Comparison of ENCODE assay signal across 7 cellular contexts in the genomic region with DNA sequence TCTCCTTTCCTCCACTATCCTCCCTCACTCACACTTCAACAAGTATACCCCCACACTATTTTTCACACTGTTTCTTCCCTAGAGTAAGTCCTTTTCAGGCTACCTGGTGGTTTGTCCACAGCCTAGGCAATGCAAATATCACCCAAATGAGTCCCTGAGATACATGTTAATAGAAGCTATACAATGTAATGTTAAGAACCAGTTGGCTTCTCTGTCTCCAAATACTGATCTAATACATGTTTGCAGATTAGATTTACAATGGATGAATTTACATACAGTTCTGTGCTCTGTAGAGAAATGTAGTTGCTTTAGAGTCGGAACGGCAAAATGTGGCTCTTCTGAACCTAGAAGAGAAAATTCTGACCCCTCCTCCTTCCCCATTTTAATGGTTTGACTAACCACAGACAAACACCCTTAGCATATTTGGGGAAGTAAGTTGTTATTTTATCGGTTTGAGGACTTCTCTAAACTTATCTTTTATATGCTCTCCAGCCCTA.
A peak's percentile ranks its signal among the peaks of the same experiment; 100 is the strongest.
DNase-seq lines count a peak whose midpoint lies in the region; ATAC-seq and TF ChIP-seq lines count a peak whose summit lies in the region.

No MANE protein-coding gene starts in this region.

- H3K27ac Mint-ChIP-seq in activated naive CD8-positive, alpha-beta T cell treated with anti-CD3 and anti-CD28 coated beads, Interleukin-2, amount 10 ng/mL, durations not matched to agents 7 days and 5 days: peak overlapping the region; percentile 87

- peak overlapping the region in 6 of 8 donors; percentile 2 to 64 (median 22) for H3K4me3 ChIP-seq in spleen

- H3K27me3 Mint-ChIP-seq in activated naive CD8-positive, alpha-beta T cell treated with anti-CD3 and anti-CD28 coated beads, Interleukin-2, amount 10 ng/mL, durations not matched to agents 7 days and 5 days: no peaks in the 10 kb centered on the region

- no peak for DNase-seq in activated naive CD8-positive, alpha-beta T cell treated with anti-CD3 and anti-CD28 coated beads, Interleukin-2, amount 10 ng/mL, durations not matched to agents 7 days and 5 days
- DNase-seq in spleen: no peak
- no peak for DNase-seq in NK-92 treated with Interleukin-12 subunit alpha and Interleukin-12 subunit beta, amount 100 ng/mL, for 24 hours (lab: John Stamatoyannopoulos, UW)
- no peak for DNase-seq in HPDE6-E6E7 (ENCODE audit: extremely low spot score)
- DNase-seq in NCI-H510A treated with DMSO at 0.1 percent for 48 hours (lab: John Stamatoyannopoulos, UW): no peak

- 24 to 47% (median 32%) methylated on average over 3 of the region's 3 CpGs for WGBS in spleen, 5 donors

- TF ChIP-seq POLR2A in spleen (IDR thresholded peaks at IDR 0.05): peak in 2 of 3 donors; percentile 24 to 45

- POLR2A ChIA-PET in activated naive CD8-positive, alpha-beta T cell treated with anti-CD3 and anti-CD28 coated beads, Interleukin-2, amount 10 ng/mL, durations not matched to agents 7 days and 5 days (lab: Charles Lee): interaction anchor here (1.0 to 12.2 kb wide), 5 partner anchors 9 to 66 kb away, joined by 5 to 132 read pairs (median 29); a partner anchor contains a TSS

- peak overlapping the region; percentile 70 to 92 (median 87) for H3K27ac ChIP-seq in spleen

- peak overlapping the region; percentile 95 for H3K4me3 Mint-ChIP-seq in activated naive CD8-positive, alpha-beta T cell treated with anti-CD3 and anti-CD28 coated beads, Interleukin-2, amount 10 ng/mL, durations not matched to agents 7 days and 5 days

- H3K36me3 Mint-ChIP-seq in activated naive CD8-positive, alpha-beta T cell treated with anti-CD3 and anti-CD28 coated beads, Interleukin-2, amount 10 ng/mL, durations not matched to agents 7 days and 5 days: peaks cover 26% of the 10 kb centered on the region

- peaks cover 5% of the 10 kb centered on the region for H3K9me3 Mint-ChIP-seq in activated naive CD8-positive, alpha-beta T cell treated with anti-CD3 and anti-CD28 coated beads, Interleukin-2, amount 10 ng/mL, durations not matched to agents 7 days and 5 days

- intact Hi-C loops in spleen (cut with DNase I; ENCODE audit: low total_unique reads): loop anchor here (10.0 kb wide), 1 partner anchor 60 kb away; a partner anchor contains a TSS

- H3K36me3 ChIP-seq in spleen: no peaks in the 10 kb centered on the region

- H3K4me1 ChIP-seq in spleen: peaks cover 13 to 69% (median 45%) of the 10 kb centered on the region in 6 donors

- H3K4me1 Mint-ChIP-seq in activated naive CD8-positive, alpha-beta T cell treated with anti-CD3 and anti-CD28 coated beads, Interleukin-2, amount 10 ng/mL, durations not matched to agents 7 days and 5 days: peaks cover 47% of the 10 kb centered on the region

- no peaks in the 10 kb centered on the region for H3K27me3 ChIP-seq in spleen (replicated peaks in 1 of 7)

- ATAC-seq in GM19463 (IDR thresholded peaks at IDR 0.05; ENCODE audit: unreplicated experiment): peak; percentile 46
- peak; percentile 49 for ATAC-seq in HG03432 (IDR thresholded peaks at IDR 0.05; ENCODE audit: unreplicated experiment)
- ATAC-seq in activated naive CD8-positive, alpha-beta T cell treated with anti-CD3 and anti-CD28 coated beads, Interleukin-2, amount 10 ng/mL, durations not matched to agents 7 days and 5 days (ENCODE audit: low read depth): peak; percentile 41

- TF ChIP-seq CTCF in spleen (IDR thresholded peaks at IDR 0.05 in 8 of 11, conservative IDR thresholded peaks at IDR 0.05 in 3 of 11): no peak

- peaks cover 0 to 12% (median 3%) of the 10 kb centered on the region in 8 donors for H3K9me3 ChIP-seq in spleen
